In the genomic region with DNA sequence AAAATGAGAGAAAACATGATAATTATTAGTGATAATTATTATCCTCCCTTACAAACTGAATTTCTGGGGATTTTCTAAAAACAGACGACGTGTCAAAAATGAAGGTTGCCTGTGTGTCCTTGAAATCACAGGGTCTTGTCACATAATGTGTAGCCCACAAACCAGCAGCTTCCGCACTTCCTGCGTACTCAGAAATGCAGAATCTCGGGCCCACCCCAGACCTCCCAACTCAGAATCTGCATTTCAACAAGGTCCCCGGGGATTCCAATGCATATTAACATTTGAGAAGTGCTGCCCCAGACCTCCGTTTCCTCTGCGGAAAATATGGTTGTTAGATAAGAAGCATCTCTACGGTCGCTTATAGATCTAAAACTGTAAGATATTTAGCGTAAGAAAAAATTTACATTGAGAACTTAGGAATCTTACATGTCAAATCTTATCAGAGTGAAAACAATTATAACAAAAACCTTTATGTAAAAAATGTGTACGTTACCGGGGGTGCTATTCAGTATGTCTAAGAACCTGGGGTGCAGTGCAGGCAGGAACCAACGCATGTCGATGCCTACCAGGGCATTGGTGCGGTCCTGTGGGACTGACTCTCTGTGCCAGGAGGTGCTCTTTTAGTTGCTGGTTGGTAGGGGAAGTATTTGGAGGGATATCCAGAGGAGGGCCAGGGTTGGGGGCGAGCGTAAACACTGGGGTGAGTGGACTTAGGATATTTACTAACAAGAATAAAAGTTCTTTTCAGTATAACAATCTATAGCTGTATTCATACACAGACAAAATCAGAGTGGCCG, we compare ENCODE assay signal across 9 cellular contexts. TPM values are rescaled to one million over a fixed set of nuclear protein-coding genes. Genes with fewer than 3 reads are reported as not detected.
DNase-seq lines count a peak whose midpoint lies in the region; FAIRE-seq and TF ChIP-seq lines count a peak whose summit lies in the region.
"Had no signal": no experiment of that assay in that cellular context is flagged by ENCODE, and none has a peak within 500 bp of the region (broad histone marks: within the 10 kb centered on the region; RNA-seq: fewer than 3 reads in every experiment).

No MANE protein-coding gene starts in this region.

- POLR2A ChIA-PET in activated CD4-positive, alpha-beta T cell treated with anti-CD3 and anti-CD28 coated beads, Interleukin-2, amount 10 ng/mL, durations not matched to agents 7 days and 5 days (lab: Charles Lee): interaction anchor here (0.6 to 1.8 kb wide), 5 partner anchors 24 to 116 kb away, joined by 3 to 8 read pairs (median 4); a partner anchor contains a TSS

- peaks cover 53% of the 10 kb centered on the region for H3K4me1 Mint-ChIP-seq in activated CD4-positive, alpha-beta T cell treated with anti-CD3 and anti-CD28 coated beads, Interleukin-2, amount 10 ng/mL, durations not matched to agents 7 days and 5 days
- peaks cover 10% of the 10 kb centered on the region for H3K4me1 Mint-ChIP-seq in neural crest cell

- peaks cover 12 to 13% of the 10 kb centered on the region in 2 donors for H3K4me1 ChIP-seq in duodenal mucosa (ENCODE audit: control insufficient read depth in 1 of 2, insufficient read depth in 2 of 2, low read length in 2 of 2)
- H3K4me1 ChIP-seq: right lobe of liver had no signal

- peak overlapping the region; percentile 32 to 44 for H3K4me3 ChIP-seq in duodenal mucosa (ENCODE audit: low read depth in 1 of 2, low read length in 2 of 2)
- H3K4me3 ChIP-seq: right lobe of liver had no signal

- H3K27me3 Mint-ChIP-seq in activated CD4-positive, alpha-beta T cell treated with anti-CD3 and anti-CD28 coated beads, Interleukin-2, amount 10 ng/mL, durations not matched to agents 7 days and 5 days: no peaks in the 10 kb centered on the region
- no peaks in the 10 kb centered on the region for H3K27me3 Mint-ChIP-seq in neural crest cell (ENCODE audit: low read depth)

- H3K27ac Mint-ChIP-seq in activated CD4-positive, alpha-beta T cell treated with anti-CD3 and anti-CD28 coated beads, Interleukin-2, amount 10 ng/mL, durations not matched to agents 7 days and 5 days: peak overlapping the region; percentile 89
- H3K27ac Mint-ChIP-seq in neural crest cell (ENCODE audit: unreplicated experiment): no peak overlapping the region

- no peak overlapping the region for H3K27ac ChIP-seq in duodenal mucosa (ENCODE audit: low read depth, low read length)
- H3K27ac ChIP-seq: right lobe of liver had no signal

- H3K9me3 ChIP-seq in duodenal mucosa (ENCODE audit: control insufficient read depth in 1 of 2, low read length in 2 of 2): no peaks in the 10 kb centered on the region
- H3K9me3 ChIP-seq: right lobe of liver had no signal

- H3K9me3 Mint-ChIP-seq in activated CD4-positive, alpha-beta T cell treated with anti-CD3 and anti-CD28 coated beads, Interleukin-2, amount 10 ng/mL, durations not matched to agents 7 days and 5 days: no peaks in the 10 kb centered on the region
- H3K9me3 Mint-ChIP-seq in neural crest cell: peaks cover 2% of the 10 kb centered on the region

- peaks cover 9% of the 10 kb centered on the region for H3K36me3 Mint-ChIP-seq in activated CD4-positive, alpha-beta T cell treated with anti-CD3 and anti-CD28 coated beads, Interleukin-2, amount 10 ng/mL, durations not matched to agents 7 days and 5 days (ENCODE audit: low read depth)
- H3K36me3 Mint-ChIP-seq in neural crest cell (ENCODE audit: low read depth): peaks cover 5% of the 10 kb centered on the region

- no peaks in the 10 kb centered on the region for H3K27me3 ChIP-seq in duodenal mucosa (ENCODE audit: control insufficient read depth in 1 of 2, insufficient read depth in 2 of 2, low read length in 2 of 2)
- H3K27me3 ChIP-seq: right lobe of liver had no signal

- CTCF ChIA-PET in activated CD4-positive, alpha-beta T cell treated with anti-CD3 and anti-CD28 coated beads, Interleukin-2, amount 10 ng/mL, durations not matched to agents 7 days and 5 days (lab: Charles Lee): interaction anchor here (0.6 to 5.5 kb wide), 36 partner anchors 8 to 481 kb away, joined by 3 to 63 read pairs (median 4); a partner anchor contains a TSS

- peak overlapping the region; percentile 69 for H3K4me3 Mint-ChIP-seq in activated CD4-positive, alpha-beta T cell treated with anti-CD3 and anti-CD28 coated beads, Interleukin-2, amount 10 ng/mL, durations not matched to agents 7 days and 5 days
- H3K4me3 Mint-ChIP-seq in neural crest cell: peak overlapping the region; percentile 59

- TF ChIP-seq CTCF in neural crest cell (conservative IDR thresholded peaks at IDR 0.05): no peak

- no peak for FAIRE-seq in frontal cortex (lab: Jason Lieb, UNC)

- H3K36me3 ChIP-seq in duodenal mucosa (ENCODE audit: control insufficient read depth in 1 of 2, insufficient read depth in 2 of 2, low read length in 2 of 2): no peaks in the 10 kb centered on the region
- H3K36me3 ChIP-seq: right lobe of liver had no signal

- H3K9ac ChIP-seq in duodenal mucosa (ENCODE audit: low read depth in 1 of 2, low read length in 2 of 2): peak overlapping the region in 1 of 2 donors; percentile 35

- peak; percentile 48 for DNase-seq in activated CD4-positive, alpha-beta T cell treated with anti-CD3 and anti-CD28 coated beads, Interleukin-2, amount 10 ng/mL, durations not matched to agents 7 days and 5 days
- no peak for DNase-seq in activated CD4-positive, alpha-beta T cell treated with anti-CD3 and anti-CD28 coated beads, Interleukin-2, amount 50 U/mL, for 1 hour
- DNase-seq in KG1 (lab: John Stamatoyannopoulos, UW): peak; percentile 57
- no peak for DNase-seq in neural crest cell (ENCODE audit: low read depth, low spot score)
- DNase-seq in DMS 273 treated with DMSO at 0.1 percent for 48 hours (lab: John Stamatoyannopoulos, UW): no peak
- DNase-seq in SKM-1 treated with dmso at 0.1 percent for 144 hours (lab: John Stamatoyannopoulos, UW; ENCODE audit: unreplicated experiment): no peak
- no peak for DNase-seq in frontal cortex (ENCODE audit: low spot score in 2 of 2)

RNA-seq across cellular contexts. Expression of a gene that starts 15.2 kb away (rescaled TPM):
- under 1 TPM; 0.32 to 0.50 TPM for total RNA-seq in activated CD4-positive, alpha-beta T cell treated with anti-CD3 and anti-CD28 coated beads, Interleukin-2, amount 10 ng/mL, durations not matched to agents 7 days and 5 days
- total RNA-seq in neural crest cell (0.75 and 0.93 TPM in 2 replicates), frontal cortex (14.7 TPM)

Comparison
In these comparisons a context has a peak if more than half of its experiments do, and no peak if none do; other contexts are left out.
1. DNase-seq: peak in activated CD4-positive, alpha-beta T cell treated with anti-CD3 and anti-CD28 coated beads, Interleukin-2, amount 10 ng/mL, durations not matched to agents 7 days and 5 days (single experiment) and KG1 (single experiment); none in activated CD4-positive, alpha-beta T cell treated with anti-CD3 and anti-CD28 coated beads, Interleukin-2, amount 50 U/mL, for 1 hour (single experiment), neural crest cell (single experiment), DMS 273 treated with DMSO at 0.1 percent for 48 hours (single experiment), SKM-1 treated with dmso at 0.1 percent for 144 hours (single experiment) and frontal cortex (0 of 2).